In the genomic region with DNA sequence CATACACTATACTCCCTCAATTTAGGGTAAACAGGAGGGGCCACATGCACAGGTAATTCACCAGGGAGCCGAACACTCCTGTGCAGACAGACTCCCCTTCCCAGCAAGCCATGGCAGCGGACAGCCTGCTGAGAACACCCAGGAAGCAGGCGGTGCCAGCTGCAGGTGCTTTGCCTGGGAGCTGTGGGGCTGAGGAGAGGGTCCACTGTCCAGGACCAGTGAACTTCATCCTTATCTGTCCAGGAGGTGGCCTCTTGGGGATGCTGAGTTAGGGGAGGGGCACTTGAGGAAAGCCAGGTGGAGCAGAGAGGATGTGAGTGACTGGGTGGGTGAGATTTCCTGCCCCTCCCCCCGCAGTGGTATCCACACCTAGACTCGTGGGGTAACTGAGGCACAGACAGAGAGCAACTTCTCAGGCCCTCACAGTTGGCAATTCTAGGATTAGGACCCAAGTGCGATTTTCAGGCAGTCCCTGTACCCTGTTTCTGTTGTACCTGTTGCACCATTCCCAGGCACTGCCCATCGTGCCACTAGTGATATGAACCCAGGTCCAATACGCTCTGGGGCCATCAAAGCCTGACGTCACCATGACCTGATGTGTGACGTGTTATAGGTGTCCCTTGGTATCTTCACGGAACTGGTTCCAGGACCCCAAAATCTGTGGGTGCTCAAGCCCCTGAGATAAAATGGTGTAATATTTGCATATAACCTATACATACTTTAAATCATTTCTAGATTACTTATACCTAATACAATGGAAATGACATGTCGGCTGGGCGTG, we compare ENCODE assay signal across 8 cellular contexts. TPM values are rescaled to one million over a fixed set of nuclear protein-coding genes. Genes with fewer than 3 reads are reported as not detected.
A peak's percentile ranks its signal among the peaks of the same experiment; 100 is the strongest.
DNase-seq lines count a peak whose midpoint lies in the region; ATAC-seq and TF ChIP-seq lines count a peak whose summit lies in the region.

No MANE protein-coding gene starts in this region.

- H3K27me3 ChIP-seq in GM06990 (replicated peaks; ENCODE audit: control insufficient read depth, insufficient read depth, low read length) (no peaks in the 10 kb centered on the region), esophagus squamous epithelium (no peaks in the 10 kb centered on the region), psoas muscle (ENCODE audit: insufficient read depth in 3 of 3, low read length in 2 of 3) (no peaks in the 10 kb centered on the region)

- H3K4me3 ChIP-seq in GM06990 (replicated peaks; ENCODE audit: low read depth, low read length) (peak overlapping the region; percentile 66), esophagus squamous epithelium (peak overlapping the region; percentile 81 to 97 (median 90)), psoas muscle (peak overlapping the region; percentile 84)

- H3K9me3 ChIP-seq in esophagus squamous epithelium (no peaks in the 10 kb centered on the region), psoas muscle (no peaks in the 10 kb centered on the region)

- TF ChIP-seq POLR2A in esophagus squamous epithelium (IDR thresholded peaks at IDR 0.05) = no peak

- 56 to 72% methylated on average over 10 to 12 of the region's 13 CpGs for WGBS in esophagus squamous epithelium, 2 donors
- 74 to 78% (median 76%) methylated on average over 13 of the region's 13 CpGs for WGBS in psoas muscle, 3 donors

- H3K4me1 ChIP-seq in esophagus squamous epithelium = peaks cover 35 to 82% (median 38%) of the 10 kb centered on the region in 3 donors
- H3K4me1 ChIP-seq in psoas muscle = peaks cover 5% of the 10 kb centered on the region

- H3K27ac ChIP-seq in RWPE1 = peak overlapping the region; percentile 92
- peak overlapping the region; percentile 96 to 100 (median 98) for H3K27ac ChIP-seq in esophagus squamous epithelium
- H3K27ac ChIP-seq in psoas muscle = peak overlapping the region; percentile 86

- DNase-seq in GM06990 (ENCODE audit: extremely low read depth, insufficient read length) = no peak
- DNase-seq in RWPE1 (ENCODE audit: low spot score) = no peak
- DNase-seq in esophagus squamous epithelium (lab: John Stamatoyannopoulos, UW) = no peak
- no peak for DNase-seq in psoas muscle
- no peak for DNase-seq in 8988T
- no peak for DNase-seq in G401 (ENCODE audit: low spot score)
- DNase-seq in AG08395 (ENCODE audit: low spot score) = no peak
- DNase-seq in Ammon's horn (ENCODE audit: low spot score) = no peak

- H3K36me3 ChIP-seq in GM06990 (ENCODE audit: control insufficient read depth, insufficient read depth, low read length) (peaks cover 16% of the 10 kb centered on the region), esophagus squamous epithelium (peaks cover 12 to 30% (median 20%) of the 10 kb centered on the region in 3 donors), psoas muscle (ENCODE audit: insufficient read depth in 1 of 2, low read depth in 1 of 2) (peaks cover 0 to 25% of the 10 kb centered on the region in 2 donors)

- ATAC-seq in psoas muscle = no peak

- CTCF ChIA-PET in RWPE1 (lab: Yijun Ruan, JAX) = interaction anchor here (0.5 to 1.3 kb wide), 13 partner anchors 7 to 676 kb away, joined by 3 to 8 read pairs (median 3); no protein-coding TSS in a partner anchor

- no peak for TF ChIP-seq CTCF in GM06990 (IDR thresholded peaks at IDR 0.05; ENCODE audit: insufficient read depth, low read length, poor library complexity, severe bottlenecking)
- peak; percentile 40; the same call in 1 of the 2 replicates for TF ChIP-seq CTCF in RWPE1 (conservative IDR thresholded peaks at IDR 0.05; ENCODE audit: low read depth)
- no peak for TF ChIP-seq CTCF in esophagus squamous epithelium (IDR thresholded peaks at IDR 0.05)
- no peak for TF ChIP-seq CTCF in psoas muscle (IDR thresholded peaks at IDR 0.05)

- intact Hi-C loops in esophagus squamous epithelium (cut with DNase I) = no loop called here
- intact Hi-C loops in psoas muscle (cut with DNase I) = loop anchor here (5.0 kb wide), 3 partner anchors 134 to 204 kb away; partner anchors contain the start of gene HROB (in 1 of the 2)

- in situ Hi-C loops in G401 (cut with HindIII; ENCODE audit: low sequenced_read_pairs) = no loop called here

- POLR2A ChIA-PET in RWPE1 (lab: Yijun Ruan, JAX; ENCODE audit: low non-redundant PET) = interaction anchor here (0.6 to 1.0 kb wide), 3 partner anchors 18 to 1498 kb away, joined by 3 to 5 read pairs (median 3); partner anchors contain the start of gene TMUB2

RNA-seq across cellular contexts. Expression of gene GRN, which starts 1.2 kb away (rescaled TPM):
- total RNA-seq in esophagus squamous epithelium (1,000 to 10,000 TPM in 1 of 4 donors, 100 to 1,000 TPM in 3; 428 to 1,204 (median 642) TPM), psoas muscle (10 to 100 TPM; 37.2 to 61.0 (median 58.6) TPM)
- polyA plus RNA-seq in psoas muscle = 10 to 100 TPM; 30.8 to 44.4 (median 31.6) TPM
- 243 and 344 TPM in 2 replicates for total RNA-seq in G401 (2014; rRNA removed; shearing (Covaris generic))

RNA-seq across cellular contexts. Expression of gene FAM171A2, which starts 17.4 kb away (rescaled TPM):
- total RNA-seq in esophagus squamous epithelium = 10 to 100 TPM in 1 of 4 donors, 1 to 10 TPM in 2, under 1 TPM in 1; 0.35 to 17.4 (median 3.2) TPM
- under 1 TPM; 0.11 to 0.22 (median 0.20) TPM for total RNA-seq in psoas muscle
- polyA plus RNA-seq in psoas muscle = under 1 TPM; 0.06 to 0.23 (median 0.08) TPM
- total RNA-seq in G401 (2014; rRNA removed; shearing (Covaris generic)) = 22.2 and 23.6 TPM in 2 replicates

RNA-seq across cellular contexts. Expression of gene SLC25A39, which starts 21.6 kb away (rescaled TPM):
- 100 to 1,000 TPM in 2 of 4 donors, 10 to 100 TPM in 2; 93.2 to 148 (median 107) TPM for total RNA-seq in esophagus squamous epithelium
- 10 to 100 TPM; 36.4 to 57.8 (median 41.0) TPM for total RNA-seq in psoas muscle
- polyA plus RNA-seq in psoas muscle = 10 to 100 TPM; 37.1 to 79.3 (median 42.4) TPM
- 335 and 340 TPM in 2 replicates for total RNA-seq in G401 (2014; rRNA removed; shearing (Covaris generic))

RNA-seq across cellular contexts. Expression of gene RUNDC3A, which starts 37.9 kb away (rescaled TPM):
- total RNA-seq in esophagus squamous epithelium (1 to 10 TPM in 2 of 4 donors, under 1 TPM in 2; 0.23 to 1.1 (median 0.81) TPM), psoas muscle (under 1 TPM in 1 of 4 donors, not detected in 3; 0.39 TPM)
- polyA plus RNA-seq in psoas muscle = under 1 TPM; 0.09 to 0.21 (median 0.11) TPM
- total RNA-seq in G401 (2014; rRNA removed; shearing (Covaris generic)) = 3.4 and 3.8 TPM in 2 replicates

RNA-seq across cellular contexts. Expression of gene ITGA2B, which starts 43.2 kb away (rescaled TPM):
- under 1 TPM in 3 of 4 donors, not detected in 1; 0.26 to 0.76 (median 0.70) TPM for total RNA-seq in esophagus squamous epithelium
- total RNA-seq in psoas muscle = under 1 TPM; 0.08 to 0.97 (median 0.23) TPM
- under 1 TPM; 0.13 to 0.69 (median 0.16) TPM for polyA plus RNA-seq in psoas muscle
- total RNA-seq in G401 (2014; rRNA removed; shearing (Covaris generic)) = 0.17 TPM in 1 of 2 replicates, not detected in the other
